Comparison of ENCODE assay signal across 8 cellular contexts in the genomic region with DNA sequence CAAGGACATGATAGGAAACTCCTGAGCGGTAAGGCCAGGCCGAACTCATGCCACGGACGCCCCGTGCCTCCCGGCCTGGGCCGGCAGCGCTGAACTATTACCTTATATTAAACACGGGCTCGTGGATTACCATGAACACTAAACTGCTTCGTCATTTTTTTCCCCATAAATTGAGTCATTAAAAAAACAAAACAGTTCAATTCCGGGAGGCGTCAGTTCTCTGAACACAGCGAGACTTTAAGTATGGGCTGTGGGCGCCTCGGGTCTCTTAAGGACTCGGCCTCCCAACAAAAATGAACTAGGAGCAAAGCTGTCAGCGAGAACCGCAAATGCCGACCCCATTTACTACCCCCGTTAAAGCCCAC. TPM values are rescaled to one million over a fixed set of nuclear protein-coding genes. Genes with fewer than 3 reads are reported as not detected.
DNase-seq lines count a peak whose midpoint lies in the region; ATAC-seq, FAIRE-seq and TF ChIP-seq lines count a peak whose summit lies in the region.

No MANE protein-coding gene starts in this region.

- POLR2A ChIA-PET in H1 (lab: Charles Lee; ENCODE audit: partially characterized antibody), result interaction anchor here (1.3 to 2.2 kb wide), 4 partner anchors 8 to 97 kb away, joined by 3 to 8 read pairs (median 6); no protein-coding TSS in a partner anchor

- peaks cover 0 to 7% (median 4%) of the 10 kb centered on the region in 4 experiments; a peak in 5 of 7 replicates for H3K4me1 ChIP-seq in H1 (replicated peaks in 1 of 4; ENCODE audit: control insufficient read depth in 3 of 4, insufficient read depth in 4 of 4, low read length in 3 of 4)

- peaks cover 2% of the 10 kb centered on the region; the same call in 1 of the 2 replicates for H3K23me2 ChIP-seq in H1 (ENCODE audit: low read depth, low read length)

- no peak overlapping the region for H3K56ac ChIP-seq in H1 (replicated peaks; ENCODE audit: insufficient read length, low read depth, low read length)

- no peaks in the 10 kb centered on the region for H3K79me1 ChIP-seq in H1 (ENCODE audit: low read depth, low read length)

- no peak for TF ChIP-seq CTCF in H1 (IDR thresholded peaks at IDR 0.05; ENCODE audit: control extremely low read depth in 1 of 3, insufficient read depth in 1 of 3, low read depth in 1 of 3, low read length in 3 of 3)

- no peak overlapping the region for H4K91ac ChIP-seq in H1 (replicated peaks; ENCODE audit: insufficient read length, low read length)

- H3K27ac ChIP-seq in H1 (ENCODE audit: low read depth, low read length), result no peak overlapping the region

- no peaks in the 10 kb centered on the region for H3K9me3 ChIP-seq in H1 (ENCODE audit: insufficient read depth in 2 of 2, low read depth in 1 of 2, low read length in 1 of 2)

- peak overlapping the region in 2 of 4 experiments; percentile 30 to 71; a peak in 4 of 7 replicates for H3K9ac ChIP-seq in H1 (replicated peaks in 1 of 4; ENCODE audit: extremely low read depth in 1 of 4, low read depth in 3 of 4, low read length in 3 of 4)

- no peak overlapping the region for H2AK5ac ChIP-seq in H1 (ENCODE audit: low read depth, low read length)

- TF ChIP-seq POLR2A in H1 (IDR thresholded peaks at IDR 0.05; ENCODE audit: control extremely low read depth in 1 of 2, low read depth in 2 of 2, low read length in 2 of 2), result no peak

- no peak overlapping the region for H2BK120ac ChIP-seq in H1 (replicated peaks; ENCODE audit: low read depth, low read length)

- ATAC-seq in HG02571 (IDR thresholded peaks at IDR 0.05; ENCODE audit: unreplicated experiment), result no peak

- 23% methylated on average over 21 of the region's 21 CpGs; no CpG with 5 or more reads in 1 of the 2 experiments for WGBS in H1 (ENCODE audit: extremely low coverage in 1 of 2, insufficient coverage in 1 of 2, insufficient read length in 1 of 2, insufficient replicate concordance in 2 of 2, low coverage in 1 of 2, low lambda C conversion rate in 2 of 2, missing lambda C conversion rate in 1 of 2), 2 experiments

- no peak overlapping the region for H4K5ac ChIP-seq in H1 (ENCODE audit: insufficient read length, low read depth, low read length)

- no peak overlapping the region for H2BK5ac ChIP-seq in H1 (ENCODE audit: low read depth, low read length)

- no peak overlapping the region for H2BK20ac ChIP-seq in H1 (ENCODE audit: low read length)

- DNase-seq in stimulated activated CD4-positive, alpha-beta T cell treated with anti-CD3 and anti-CD28 coated beads, Interleukin-12 subunit alpha, Interleukin-12 subunit beta, amount 100 ng/mL, for 4 hours, result peak; percentile 39
- no peak for DNase-seq in stimulated activated CD4-positive, alpha-beta T cell treated with anti-CD3 and anti-CD28 coated beads, Interleukin-1b, Interleukin-23, amount 100 ng/mL, for 48 hours
- DNase-seq in SW480 (ENCODE audit: low spot score), result peak; percentile 21
- DNase-seq in H1 (ENCODE audit: low read depth in 1 of 2, low spot score in 2 of 2), result no peak
- peak; percentile 16 for DNase-seq in mucosa of gallbladder (ENCODE audit: low spot score)
- DNase-seq in superior temporal gyrus (ENCODE audit: extremely low spot score), result peak; percentile 35
- DNase-seq in NCI-H2196 (lab: John Stamatoyannopoulos, UW; ENCODE audit: unreplicated experiment), result no peak

- CTCF ChIA-PET in H1 (lab: Charles Lee; ENCODE audit: partially characterized antibody), result no interaction called here

- H3K79me2 ChIP-seq in H1 (ENCODE audit: control insufficient read depth in 1 of 2, insufficient read depth in 2 of 2, low read length in 2 of 2), result no peaks in the 10 kb centered on the region; a peak in 1 of 4 replicates

- no peak for TF ChIP-seq RAD21 in H1 (IDR thresholded peaks at IDR 0.05 in 1 of 2, conservative IDR thresholded peaks at IDR 0.05 in 1 of 2; ENCODE audit: low read depth in 2 of 2, low read length in 2 of 2)

- 0 out of 8 replicates have a peak, but pooled peaks cover 0 to 3% (median 2%) of the 10 kb centered on the region in 4 experiments for H3K36me3 ChIP-seq in H1 (ENCODE audit: control insufficient read depth in 2 of 4, insufficient read depth in 4 of 4, low read length in 3 of 4)

- no peak for TF ChIP-seq EP300 in H1 (IDR thresholded peaks at IDR 0.05; ENCODE audit: borderline replicate concordance in 1 of 2, low read depth in 2 of 2, low read length in 2 of 2)

- H3K27me3 ChIP-seq in H1 (replicated peaks in 1 of 4; ENCODE audit: control insufficient read depth in 3 of 4, extremely low read depth in 1 of 4, insufficient read depth in 3 of 4, low read length in 3 of 4), result no peaks in the 10 kb centered on the region

- no peak overlapping the region for H3K4ac ChIP-seq in H1 (replicated peaks; ENCODE audit: insufficient read length, low read depth, low read length)

- peaks cover 0 to 5% of the 10 kb centered on the region in 2 experiments for H4K20me1 ChIP-seq in H1 (replicated peaks in 1 of 2; ENCODE audit: control insufficient read depth in 1 of 2, insufficient read depth in 2 of 2, low read length in 2 of 2)

- no peak for FAIRE-seq in H1 (lab: Jason Lieb, UNC)

- no peak overlapping the region for H3K23ac ChIP-seq in H1 (ENCODE audit: insufficient read length)

- H2BK12ac ChIP-seq in H1 (ENCODE audit: low read depth, low read length), result no peak overlapping the region

- peak overlapping the region; percentile 77 to 82 for H3K4me2 ChIP-seq in H1 (ENCODE audit: insufficient read depth in 1 of 2, low read depth in 2 of 2, low read length in 2 of 2)

- no peak overlapping the region for H4K8ac ChIP-seq in H1 (ENCODE audit: extremely low read depth, insufficient read depth, low read length)

- peak overlapping the region; percentile 60 to 77 (median 68) for H3K4me3 ChIP-seq in H1 (ENCODE audit: extremely low read depth in 1 of 4, insufficient read depth in 2 of 4, low read depth in 3 of 4, low read length in 4 of 4)

- H2BK15ac ChIP-seq in H1 (ENCODE audit: low read length), result no peak overlapping the region

- H3K18ac ChIP-seq in H1 (ENCODE audit: extremely low read depth, low read length), result no peak overlapping the region

- H2AFZ ChIP-seq in H1 (ENCODE audit: low read length), result 0 out of 2 replicates have a peak overlapping the region, but pooled peaks have one; percentile 40

- H3K14ac ChIP-seq in H1 (ENCODE audit: insufficient read length), result no peak overlapping the region

TF ChIP-seq in H1, 55 proteins besides CTCF, POLR2A, EP300 and RAD21:
- TF ChIP-seq GTF2F1 (IDR thresholded peaks at IDR 0.05; ENCODE audit: borderline replicate concordance, low read depth, low read length) (no peak), POLR2AphosphoS5 (IDR thresholded peaks at IDR 0.05; ENCODE audit: low read depth, low read length) (no peak), TBP (IDR thresholded peaks at IDR 0.05; ENCODE audit: low read depth, low read length) (no peak), NRF1 (IDR thresholded peaks at IDR 0.05; ENCODE audit: low read depth, low read length) (no peak), CEBPB (IDR thresholded peaks at IDR 0.05; ENCODE audit: low read depth, low read length) (no peak), RFX5 (IDR thresholded peaks at IDR 0.05; ENCODE audit: borderline replicate concordance, low read depth, low read length) (no peak), SRF (IDR thresholded peaks at IDR 0.05; ENCODE audit: low read depth, low read length) (no peak), SP1 (IDR thresholded peaks at IDR 0.05; ENCODE audit: low read depth, low read length) (no peak), TCF12 (IDR thresholded peaks at IDR 0.05; ENCODE audit: low read depth, low read length) (no peak), CHD2 (IDR thresholded peaks at IDR 0.05; ENCODE audit: low read length) (no peak), ASH2L (IDR thresholded peaks at IDR 0.05; ENCODE audit: low read length) (no peak), SIN3A (conservative IDR thresholded peaks at IDR 0.05 in 1 of 2, IDR thresholded peaks at IDR 0.05 in 1 of 2; ENCODE audit: low read depth in 1 of 2, low read length in 2 of 2) (no peak), KDM1A (IDR thresholded peaks at IDR 0.05; ENCODE audit: borderline replicate concordance, low read length) (no peak)
- TF ChIP-seq, protein P1, sequence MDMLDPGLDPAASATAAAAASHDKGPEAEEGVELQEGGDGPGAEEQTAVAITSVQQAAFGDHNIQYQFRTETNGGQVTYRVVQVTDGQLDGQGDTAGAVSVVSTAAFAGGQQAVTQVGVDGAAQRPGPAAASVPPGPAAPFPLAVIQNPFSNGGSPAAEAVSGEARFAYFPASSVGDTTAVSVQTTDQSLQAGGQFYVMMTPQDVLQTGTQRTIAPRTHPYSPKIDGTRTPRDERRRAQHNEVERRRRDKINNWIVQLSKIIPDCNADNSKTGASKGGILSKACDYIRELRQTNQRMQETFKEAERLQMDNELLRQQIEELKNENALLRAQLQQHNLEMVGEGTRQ (IDR thresholded peaks at IDR 0.05; ENCODE audit: low read length), result no peak

RNA-seq across cellular contexts. Expression of gene PITRM1, which starts 0.5 kb away (rescaled TPM):
- total RNA-seq in H1 (2021; fragmentation: NEBNext Ultra II Directional; extraction: Animal tissue kit (Norgen Biotek cat#: 25700)), result 28.3 and 31.5 TPM in 2 replicates
- polyA plus RNA-seq in H1 (2011; rRNA removed), result 18.6 and 21.2 TPM in 2 replicates
- polyA plus RNA-seq in H1 (2011; cell fraction: cytosol; rRNA removed), result 17.8 TPM
- 64.4 TPM for polyA plus RNA-seq in H1 (2011; cell fraction: nucleus; rRNA removed)
- 26.8 to 32.2 TPM (median 27.6 TPM) in 4 replicates for polyA plus RNA-seq in H1 (2012, experiment 1 of 2)
- 11.7 TPM for polyA plus RNA-seq in H1 (2012, experiment 2 of 2)
- 30.9 TPM for polyA plus RNA-seq in H1 (2013, experiment 1 of 2)
- polyA plus RNA-seq in H1 (2013, experiment 2 of 2), result 26.0 TPM
- 23.7 and 24.5 TPM in 2 replicates for polyA minus RNA-seq in H1 (2011; rRNA and poly(A)+ RNA removed)
- polyA minus RNA-seq in H1 (2011; cell fraction: cytosol; rRNA and poly(A)+ RNA removed), result 17.3 TPM
- polyA minus RNA-seq in H1 (2011; cell fraction: nucleus; rRNA and poly(A)+ RNA removed), result 28.3 TPM
- total RNA-seq in mucosa of gallbladder, result 48.5 TPM

Comparison
In these comparisons a context has a peak if more than half of its experiments do, and no peak if none do; other contexts are left out.
1. DNase-seq: peak in stimulated activated CD4-positive, alpha-beta T cell treated with anti-CD3 and anti-CD28 coated beads, Interleukin-12 subunit alpha, Interleukin-12 subunit beta, amount 100 ng/mL, for 4 hours (single experiment), SW480 (single experiment), mucosa of gallbladder (single experiment) and superior temporal gyrus (single experiment); none in stimulated activated CD4-positive, alpha-beta T cell treated with anti-CD3 and anti-CD28 coated beads, Interleukin-1b, Interleukin-23, amount 100 ng/mL, for 48 hours (single experiment), H1 (0 of 2) and NCI-H2196 (single experiment).